ENCODE assay signal across 33 cellular contexts in the genomic region with DNA sequence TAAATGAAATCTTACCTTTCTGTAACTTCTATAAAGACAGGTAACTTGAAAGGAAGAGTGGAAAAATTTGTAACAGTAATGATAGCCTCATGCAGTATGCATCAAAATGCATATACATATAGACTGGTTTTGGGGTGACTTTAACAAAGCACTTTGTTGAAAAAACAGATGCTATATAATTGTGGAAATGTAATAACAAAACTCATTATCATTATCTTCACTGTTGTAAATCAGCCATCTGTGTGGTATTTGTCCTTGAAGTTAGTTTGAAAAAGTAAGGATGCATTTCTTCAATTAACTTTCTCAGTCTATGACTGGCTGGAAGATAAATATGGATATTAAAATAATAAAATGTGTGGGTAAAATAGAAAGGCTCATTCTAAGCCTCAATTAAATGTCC.
"Had no signal": no experiment of that assay in that cellular context is flagged by ENCODE, and none has a peak within 500 bp of the region (broad histone marks: within the 10 kb centered on the region; RNA-seq: fewer than 3 reads in every experiment).

No MANE protein-coding gene starts in this region.

- H3K9ac ChIP-seq: KMS-11 had no signal

- H3K9me3 ChIP-seq: MG63 had no signal

- H3K4me2 ChIP-seq: KMS-11 had no signal

- H3K27me3 ChIP-seq: MG63 had no signal

- H3K36me3 ChIP-seq: MG63 had no signal

- DNase-seq: Karpas-422, Kasumi-1, KG1, MG63, MM.1S, MV-4-11, NCI-H1048, NCI-H1092, NCI-H1092 treated with DMSO at 0.1 percent for 48 hours, NCI-H1105, NCI-H1105 treated with DMSO at 0.1 percent for 48 hours, NCI-H1417 treated with DMSO at 0.1 percent for 48 hours, NCI-H1436, NCI-H1436 treated with DMSO at 0.1 percent for 48 hours, NCI-H146, NCI-H1694, NCI-H1694 treated with DMSO at 0.1 percent for 48 hours, NCI-H187, NCI-H187 treated with DMSO at 0.1 percent for 48 hours, NCI-H1930, NCI-H2029, NCI-H2029 treated with DMSO at 0.1 percent for 48 hours, NCI-H2081, NCI-H2081 treated with DMSO at 0.1 percent for 48 hours, NCI-H2107, NCI-H2171, NCI-H2171 treated with DMSO at 0.1 percent for 48 hours, NCI-H2227 treated with DMSO at 0.1 percent for 48 hours, NCI-H226, NCI-H345, NCI-H446, NCI-H446 treated with DMSO at 0.1 percent for 48 hours had no signal

- H3K27ac ChIP-seq: KMS-11 had no signal

- H3K4me3 ChIP-seq: MG63 had no signal
